Comparison of ENCODE assay signal across 13 cellular contexts in the genomic region with DNA sequence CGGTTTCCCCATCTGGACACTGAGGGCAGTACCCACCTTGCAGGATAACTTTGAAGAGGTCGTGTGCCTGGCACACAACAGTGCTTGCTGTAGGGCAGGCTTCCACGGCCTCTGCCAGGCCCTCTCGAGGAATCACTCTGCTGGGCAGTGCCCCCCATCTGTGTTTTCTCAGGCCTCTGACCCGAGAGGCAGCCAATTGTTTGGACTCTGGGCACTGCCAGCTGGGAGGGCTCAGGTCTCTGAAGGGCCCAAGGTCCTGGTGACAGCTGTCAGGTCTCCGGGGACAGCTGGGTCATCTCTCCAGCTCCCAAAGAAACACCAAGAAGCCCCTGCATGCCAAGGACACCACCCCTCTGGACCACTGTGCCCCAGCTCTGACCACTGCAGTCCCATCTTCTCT. TPM values are rescaled to one million over a fixed set of nuclear protein-coding genes. Genes with fewer than 3 reads are reported as not detected.
DNase-seq lines count a peak whose midpoint lies in the region; ATAC-seq and TF ChIP-seq lines count a peak whose summit lies in the region.
"Had no signal": no experiment of that assay in that cellular context is flagged by ENCODE, and none has a peak within 500 bp of the region (broad histone marks: within the 10 kb centered on the region; RNA-seq: fewer than 3 reads in every experiment).

No MANE protein-coding gene starts in this region.

- TF ChIP-seq POLR2A in esophagus muscularis mucosa (IDR thresholded peaks at IDR 0.05; ENCODE audit: low read depth) = no peak
- no peak for TF ChIP-seq POLR2A in upper lobe of left lung (IDR thresholded peaks at IDR 0.05)

- intact Hi-C loops in esophagus muscularis mucosa (cut with DNase I) = no loop called here

- H3K9me3 ChIP-seq in esophagus muscularis mucosa (no peaks in the 10 kb centered on the region), upper lobe of left lung (no peaks in the 10 kb centered on the region)

- no peaks in the 10 kb centered on the region for H3K27me3 ChIP-seq in esophagus muscularis mucosa
- no peaks in the 10 kb centered on the region for H3K27me3 ChIP-seq in upper lobe of left lung
- H3K27me3 ChIP-seq: cardiac muscle cell had no signal

- no CpG with 5 or more reads among the region's 6 CpGs for WGBS in esophagus muscularis mucosa
- WGBS in upper lobe of left lung, 2 donors = 62 to 82% methylated on average over 5 of the region's 6 CpGs

- H3K36me3 ChIP-seq in esophagus muscularis mucosa = peaks cover 0 to 12% (median 7%) of the 10 kb centered on the region in 4 donors
- peaks cover 0 to 13% (median 4%) of the 10 kb centered on the region in 4 donors for H3K36me3 ChIP-seq in upper lobe of left lung
- H3K36me3 ChIP-seq: cardiac muscle cell had no signal

- DNase-seq in NCI-H82 (lab: John Stamatoyannopoulos, UW) (peak; percentile 52), NCI-H82 treated with DMSO at 0.1 percent for 48 hours (lab: John Stamatoyannopoulos, UW; ENCODE audit: unreplicated experiment) (no peak), esophagus muscularis mucosa (ENCODE audit: extremely low spot score) (no peak), myocyte (ENCODE audit: low read depth) (peak; percentile 53), upper lobe of left lung (no peak), A172 (ENCODE audit: low spot score) (no peak)
- DNase-seq in activated naive CD4-positive, alpha-beta T cell (lab: John Stamatoyannopoulos, UW) = no peak
- DNase-seq: activated CD4-positive, alpha-beta T cell treated with anti-CD3 and anti-CD28 coated beads, Interleukin-2, amount 10 ng/mL, durations not matched to agents 7 days and 5 days; NK-92 treated with Interleukin-12 subunit alpha and Interleukin-12 subunit beta, amount 100 ng/mL, for 24 hours had no signal

- ATAC-seq in upper lobe of left lung (ENCODE audit: low FRiP score in 2 of 2) = no peak
- no peak for ATAC-seq in HG02852 (IDR thresholded peaks at IDR 0.05; ENCODE audit: unreplicated experiment)
- ATAC-seq: stimulated activated naive CD8-positive, alpha-beta T cell treated with anti-CD3 and anti-CD28 coated beads, Interleukin-15, Interleukin-2, amounts not matched to agents 100 U/mL and 50 U/mL, for 24 hours had no signal

- H3K4me1 ChIP-seq in esophagus muscularis mucosa = peaks cover 39 to 49% (median 48%) of the 10 kb centered on the region in 4 donors
- peaks cover 38 to 51% (median 44%) of the 10 kb centered on the region in 4 donors for H3K4me1 ChIP-seq in upper lobe of left lung

- H3K4me3 ChIP-seq in esophagus muscularis mucosa = no peak overlapping the region
- H3K4me3 ChIP-seq in upper lobe of left lung = no peak overlapping the region
- H3K4me3 ChIP-seq: GM12878 had no signal

- TF ChIP-seq CTCF in esophagus muscularis mucosa (IDR thresholded peaks at IDR 0.05) = no peak
- no peak for TF ChIP-seq CTCF in upper lobe of left lung (IDR thresholded peaks at IDR 0.05)

- peak overlapping the region; percentile 70 to 82 (median 78) for H3K27ac ChIP-seq in esophagus muscularis mucosa (replicated peaks in 1 of 4)
- H3K27ac ChIP-seq in upper lobe of left lung = peak overlapping the region in 3 of 4 donors; percentile 48 to 74 (median 74)
- H3K27ac ChIP-seq: cardiac muscle cell had no signal

- no peak for TF ChIP-seq EP300 in esophagus muscularis mucosa (IDR thresholded peaks at IDR 0.05)
- no peak for TF ChIP-seq EP300 in upper lobe of left lung (IDR thresholded peaks at IDR 0.05)

RNA-seq across cellular contexts. Expression of a gene that starts 1.0 kb away (rescaled TPM):
- total RNA-seq in esophagus muscularis mucosa (not detected), myocyte (0.91 and 1.9 TPM in 2 replicates), upper lobe of left lung (1 to 10 TPM in 1 of 6 donors, under 1 TPM in 3, not detected in 2; 0.30 to 6.8 (median 0.85) TPM)
- 1.6 TPM for polyA plus RNA-seq in myocyte (2012)
- not detected in 2 replicates for total RNA-seq in A172 (2014; rRNA removed; shearing (Covaris generic))

RNA-seq across cellular contexts. Expression of a gene that starts 8.2 kb away (rescaled TPM):
- total RNA-seq in esophagus muscularis mucosa = 10 to 100 TPM; 42.6 to 64.5 (median 54.3) TPM
- total RNA-seq in myocyte = 95.8 and 120 TPM in 2 replicates
- polyA plus RNA-seq in myocyte (2012) = 120 TPM
- total RNA-seq in upper lobe of left lung = 10 to 100 TPM; 34.6 to 72.6 (median 52.9) TPM
- 97.7 and 107 TPM in 2 replicates for total RNA-seq in A172 (2014; rRNA removed; shearing (Covaris generic))

RNA-seq across cellular contexts. Expression of a gene that starts 11.7 kb away (rescaled TPM):
- 100 to 1,000 TPM; 297 to 459 (median 366) TPM for total RNA-seq in esophagus muscularis mucosa
- 180 and 198 TPM in 2 replicates for total RNA-seq in myocyte
- 142 TPM for polyA plus RNA-seq in myocyte (2012)
- 100 to 1,000 TPM in 3 of 6 donors, 10 to 100 TPM in 3; 75.4 to 567 (median 106) TPM for total RNA-seq in upper lobe of left lung
- total RNA-seq in A172 (2014; rRNA removed; shearing (Covaris generic)) = 46.4 and 71.1 TPM in 2 replicates

RNA-seq across cellular contexts. Expression of a gene that starts 49.0 kb away (rescaled TPM):
- total RNA-seq in esophagus muscularis mucosa = under 1 TPM; under 0.01 to 0.32 (median 0.09) TPM
- total RNA-seq in myocyte = 1.0 and 1.4 TPM in 2 replicates
- 2.3 TPM for polyA plus RNA-seq in myocyte (2012)
- total RNA-seq in upper lobe of left lung = 1 to 10 TPM in 1 of 6 donors, under 1 TPM in 2, not detected in 3; 0.06 to 1.0 (median 0.15) TPM
- 0.46 and 1.5 TPM in 2 replicates for total RNA-seq in A172 (2014; rRNA removed; shearing (Covaris generic))

RNA-seq across cellular contexts. Expression of a gene that starts 57.9 kb away (rescaled TPM):
- total RNA-seq in esophagus muscularis mucosa = 10 to 100 TPM; 23.7 to 62.8 (median 36.3) TPM
- total RNA-seq in myocyte = 30.3 and 46.9 TPM in 2 replicates
- polyA plus RNA-seq in myocyte (2012) = 71.7 TPM
- 10 to 100 TPM; 24.6 to 93.2 (median 47.7) TPM for total RNA-seq in upper lobe of left lung
- total RNA-seq in A172 (2014; rRNA removed; shearing (Covaris generic)) = 43.2 and 64.5 TPM in 2 replicates

Comparison
In these comparisons a context has a peak if more than half of its experiments do, and no peak if none do; other contexts are left out.
1. DNase-seq: peak in NCI-H82 (single experiment) and myocyte (single experiment); none in NCI-H82 treated with DMSO at 0.1 percent for 48 hours (single experiment), esophagus muscularis mucosa (single experiment), upper lobe of left lung (0 of 2), A172 (single experiment) and activated naive CD4-positive, alpha-beta T cell (0 of 4).